ENCODE assay signal across 16 cellular contexts in the genomic region with DNA sequence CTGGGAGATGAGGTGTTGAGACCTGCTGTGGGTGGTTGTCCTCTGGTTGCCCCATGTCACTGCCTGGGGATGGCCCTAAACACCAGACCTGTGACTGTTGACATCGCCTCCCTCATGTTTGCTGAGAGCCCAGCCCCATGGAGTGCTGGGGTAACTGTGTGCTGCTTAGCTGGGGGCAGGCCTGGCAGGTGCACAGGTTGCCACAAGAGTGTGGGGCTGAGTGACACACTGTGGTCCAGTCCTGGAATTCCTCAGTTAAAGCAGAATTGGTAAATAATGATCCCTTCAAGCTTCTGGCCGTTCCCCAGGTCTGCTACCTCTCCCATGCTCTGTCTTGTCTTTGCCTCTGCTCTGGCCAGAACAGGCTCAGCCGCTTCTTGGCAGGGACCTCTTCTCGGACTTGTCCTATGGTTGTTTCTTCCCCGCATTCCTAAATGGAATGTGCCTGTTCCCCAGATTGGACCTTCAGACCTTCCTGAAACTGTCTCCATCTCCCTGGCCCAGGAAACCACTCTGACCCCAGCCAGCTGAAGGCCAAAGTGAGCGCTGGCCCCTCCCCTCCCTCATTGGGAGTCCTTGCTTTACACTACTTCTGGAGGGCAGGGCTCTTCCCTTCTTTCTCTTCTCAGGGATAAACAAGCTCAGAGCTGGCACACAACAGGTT.
DNase-seq lines count a peak whose midpoint lies in the region; ATAC-seq and TF ChIP-seq lines count a peak whose summit lies in the region.
"Had no signal": no experiment of that assay in that cellular context is flagged by ENCODE, and none has a peak within 500 bp of the region (broad histone marks: within the 10 kb centered on the region; RNA-seq: fewer than 3 reads in every experiment).

No MANE protein-coding gene starts in this region.

- CTCF ChIA-PET in RWPE1 (lab: Yijun Ruan, JAX) = no interaction called here

- POLR2A ChIA-PET in RWPE1 (lab: Yijun Ruan, JAX; ENCODE audit: low non-redundant PET) = no interaction called here

- peak overlapping the region; percentile 9; the same call in 1 of the 2 replicates for H3K27ac ChIP-seq in RWPE1
- H3K27ac ChIP-seq: BLaER1, SJCRH30 had no signal

- DNase-seq in cardiac septum (ENCODE audit: low spot score) (peak; percentile 38), left cardiac atrium (no peak), RWPE1 (ENCODE audit: low spot score) (no peak), midbrain (lab: John Stamatoyannopoulos, UW) (peak; percentile 1), NCI-H524 treated with DMSO at 0.1 percent for 48 hours (lab: John Stamatoyannopoulos, UW) (no peak)
- DNase-seq in activated CD8-positive, alpha-beta memory T cell treated with anti-CD3 and anti-CD28 coated beads, Interleukin-2, amount 50 U/mL, for 48 hours = no peak
- DNase-seq: DND-41, Karpas-422, NCI-H1092, NCI-H1694, NCI-H2081 treated with DMSO at 0.1 percent for 48 hours, NCI-H446 treated with DMSO at 0.1 percent for 48 hours, NCI-H748 treated with DMSO at 0.1 percent for 48 hours, SJCRH30 had no signal

- TF ChIP-seq CTCF in RWPE1 (conservative IDR thresholded peaks at IDR 0.05; ENCODE audit: low read depth) = no peak

- ATAC-seq in left cardiac atrium = no peak
- no peak for ATAC-seq in HG02970 (IDR thresholded peaks at IDR 0.05; ENCODE audit: low FRiP score, unreplicated experiment)

- intact Hi-C loops in cardiac septum (cut with DNase I) (no loop called here), left cardiac atrium (cut with DNase I) (no loop called here)

Comparison
In these comparisons a context has a peak if more than half of its experiments do, and no peak if none do; other contexts are left out.
1. DNase-seq: peak in cardiac septum (single experiment) and midbrain (single experiment); none in left cardiac atrium (single experiment), RWPE1 (single experiment), activated CD8-positive, alpha-beta memory T cell treated with anti-CD3 and anti-CD28 coated beads, Interleukin-2, amount 50 U/mL, for 48 hours (single experiment) and NCI-H524 treated with DMSO at 0.1 percent for 48 hours (single experiment).